17 cellular contexts compared by ENCODE assay signal in the genomic region with DNA sequence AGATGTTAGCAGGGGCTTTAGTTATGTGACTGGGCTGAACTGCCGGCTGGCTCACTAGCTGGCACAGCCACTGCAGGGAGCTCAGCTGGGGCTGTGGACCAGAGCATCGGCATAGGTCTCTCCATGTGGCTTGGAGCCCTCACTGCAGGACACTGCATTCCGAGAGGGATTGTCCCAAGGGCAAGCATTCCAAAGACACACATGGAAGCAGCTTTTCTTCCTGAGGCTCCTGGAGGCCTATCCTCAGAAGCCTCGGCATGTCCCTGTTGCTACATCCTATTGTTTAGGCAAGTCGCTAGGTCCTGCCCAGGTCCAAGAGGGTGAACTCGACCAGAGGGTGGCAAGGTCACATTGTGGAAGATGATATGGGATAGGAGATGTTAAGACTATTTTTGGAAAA.
"Had no signal": no experiment of that assay in that cellular context is flagged by ENCODE, and none has a peak within 500 bp of the region (broad histone marks: within the 10 kb centered on the region; RNA-seq: fewer than 3 reads in every experiment).

No MANE protein-coding gene starts in this region.

- H3K27me3 Mint-ChIP-seq: activated CD8-positive, alpha-beta memory T cell treated with anti-CD3 and anti-CD28 coated beads, Interleukin-2, amount 10 ng/mL, durations not matched to agents 7 days and 5 days; activated T-cell treated with anti-CD3 and anti-CD28 coated beads, Interleukin-2, amount 50 U/mL, for 24 hours; naive thymus-derived CD8-positive, alpha-beta T cell; stimulated activated naive B cell treated with anti-CD40 and anti-IgM and Interleukin-4, amounts not matched to agents 10 μg/mL and 1 μg/mL and 100 μg/mL, for 72 hours had no signal

- H3K4me3 ChIP-seq: cardiac muscle cell, mucosa of descending colon, prostate gland, sigmoid colon, transverse colon had no signal

- H3K27me3 ChIP-seq: cardiac muscle cell, sigmoid colon, transverse colon had no signal

- H3K4me3 Mint-ChIP-seq: activated CD8-positive, alpha-beta memory T cell treated with anti-CD3 and anti-CD28 coated beads, Interleukin-2, amount 10 ng/mL, durations not matched to agents 7 days and 5 days; activated T-cell treated with anti-CD3 and anti-CD28 coated beads, Interleukin-2, amount 50 U/mL, for 24 hours; naive thymus-derived CD8-positive, alpha-beta T cell; stimulated activated naive B cell treated with anti-CD40 and anti-IgM and Interleukin-4, amounts not matched to agents 10 μg/mL and 1 μg/mL and 100 μg/mL, for 72 hours had no signal

- H3K4me1 ChIP-seq: prostate gland, transverse colon had no signal

- H3K36me3 ChIP-seq: prostate gland, sigmoid colon, transverse colon had no signal

- ATAC-seq: activated CD8-positive, alpha-beta memory T cell treated with anti-CD3 and anti-CD28 coated beads, Interleukin-2, amount 10 ng/mL, durations not matched to agents 7 days and 5 days; mucosa of descending colon; naive thymus-derived CD8-positive, alpha-beta T cell; stimulated activated naive B cell treated with anti-CD40 and anti-IgM and Interleukin-4, amounts not matched to agents 10 μg/mL and 1 μg/mL and 100 μg/mL, for 72 hours had no signal

- H3K27ac Mint-ChIP-seq: activated CD8-positive, alpha-beta memory T cell treated with anti-CD3 and anti-CD28 coated beads, Interleukin-2, amount 10 ng/mL, durations not matched to agents 7 days and 5 days; activated T-cell treated with anti-CD3 and anti-CD28 coated beads, Interleukin-2, amount 50 U/mL, for 24 hours; stimulated activated naive B cell treated with anti-CD40 and anti-IgM and Interleukin-4, amounts not matched to agents 10 μg/mL and 1 μg/mL and 100 μg/mL, for 72 hours had no signal

- H3K9me3 Mint-ChIP-seq: activated T-cell treated with anti-CD3 and anti-CD28 coated beads, Interleukin-2, amount 50 U/mL, for 24 hours; stimulated activated naive B cell treated with anti-CD40 and anti-IgM and Interleukin-4, amounts not matched to agents 10 μg/mL and 1 μg/mL and 100 μg/mL, for 72 hours had no signal

- H3K27ac ChIP-seq: cardiac muscle cell, prostate gland, sigmoid colon, transverse colon had no signal

- DNase-seq: activated CD4-positive, alpha-beta T cell treated with anti-CD3 and anti-CD28 coated beads, Interleukin-2, amount 50 U/mL, for 4 hours; activated CD4-positive, CD25-positive, alpha-beta regulatory T cell; activated CD8-positive, alpha-beta memory T cell treated with anti-CD3 and anti-CD28 coated beads, Interleukin-2, amount 10 ng/mL, durations not matched to agents 7 days and 5 days; activated effector memory CD4-positive, alpha-beta T cell treated with anti-CD3 and anti-CD28 coated beads, Interleukin-2, amount 50 U/mL, for 16 hours; activated T-cell treated with anti-CD3 and anti-CD28 coated beads, Interleukin-2, amount 50 U/mL, for 24 hours; effector CD4-positive, alpha-beta T cell; mammary epithelial cell; mucosa of descending colon; naive thymus-derived CD8-positive, alpha-beta T cell; sigmoid colon; stimulated activated CD4-positive, alpha-beta T cell treated with anti-CD3 and anti-CD28 coated beads, Interleukin-2, amount 100 ng/mL, for 24 hours; stimulated activated naive B cell treated with anti-CD40 and anti-IgM and Interleukin-4, amounts not matched to agents 10 μg/mL and 1 μg/mL and 100 μg/mL, for 72 hours; substantia nigra; T-helper 2 cell; transverse colon had no signal

- H3K9me3 ChIP-seq: mucosa of descending colon, prostate gland, sigmoid colon, transverse colon had no signal
